ENCODE assay signal across 28 cellular contexts in the genomic region with DNA sequence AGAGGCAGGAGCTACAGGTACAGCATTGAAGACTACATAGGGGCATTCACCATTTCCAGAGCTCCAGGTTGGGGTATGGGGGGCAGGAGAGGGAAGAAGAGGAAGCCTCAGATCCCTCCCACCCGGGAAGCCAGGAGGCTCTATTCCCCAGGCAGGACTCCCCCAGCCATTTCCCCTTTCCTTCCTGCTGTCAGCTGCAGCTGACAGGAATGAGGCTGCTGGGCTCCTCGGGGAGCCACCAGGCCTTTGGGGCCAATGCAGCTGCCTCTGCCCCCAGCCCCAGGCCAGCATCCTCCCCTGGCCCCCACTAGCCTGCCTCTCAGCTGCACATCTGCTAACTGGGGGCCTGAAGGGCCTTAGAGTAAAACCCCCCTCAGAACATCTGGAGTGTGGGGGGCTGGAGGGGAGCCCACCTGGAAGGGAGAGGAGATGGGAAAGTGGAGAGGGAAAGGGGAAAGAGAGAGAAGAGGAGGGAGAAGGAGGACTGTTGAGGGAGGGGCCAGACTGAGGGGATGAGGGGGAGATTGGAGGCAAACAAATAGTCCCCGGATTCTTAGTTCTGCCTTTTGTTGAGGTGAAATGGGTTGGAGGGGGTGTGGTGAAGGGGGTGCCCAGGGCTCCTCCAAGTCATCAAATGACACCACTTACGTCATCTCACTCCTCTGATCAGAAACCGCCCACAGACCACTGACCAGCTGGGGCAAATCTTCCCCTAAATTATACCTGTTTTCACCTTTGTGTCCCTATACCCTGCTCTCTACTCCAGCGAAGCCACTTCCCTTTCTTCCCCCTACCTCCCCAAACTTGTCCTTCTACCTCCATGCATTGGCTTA. TPM values are rescaled to one million over a fixed set of nuclear protein-coding genes. Genes with fewer than 3 reads are reported as not detected.
DNase-seq lines count a peak whose midpoint lies in the region; ATAC-seq and TF ChIP-seq lines count a peak whose summit lies in the region.
"Had no signal": no experiment of that assay in that cellular context is flagged by ENCODE, and none has a peak within 500 bp of the region (broad histone marks: within the 10 kb centered on the region; RNA-seq: fewer than 3 reads in every experiment).

No MANE protein-coding gene starts in this region.

- H3K9me3 Mint-ChIP-seq in natural killer cell treated with Interleukin-12 subunit alpha and Interleukin-12 subunit beta and Interleukin-15 and Interleukin-18, amount 100 ng/mL, for 72 hours: no peaks in the 10 kb centered on the region
- H3K9me3 Mint-ChIP-seq in natural killer cell (no peaks in the 10 kb centered on the region), immature natural killer cell (no peaks in the 10 kb centered on the region)
- H3K9me3 Mint-ChIP-seq in stimulated activated naive B cell treated with anti-CD40 and anti-IgM and Interleukin-4, amounts not matched to agents 10 μg/mL and 1 μg/mL and 100 μg/mL, for 72 hours: peaks cover 0 to 4% of the 10 kb centered on the region in 2 donors
- H3K9me3 Mint-ChIP-seq: activated CD4-positive, alpha-beta memory T cell treated with anti-CD3 and anti-CD28 coated beads for 36 hours had no signal

- H3K4me1 Mint-ChIP-seq in natural killer cell treated with Interleukin-12 subunit alpha and Interleukin-12 subunit beta and Interleukin-15 and Interleukin-18, amount 100 ng/mL, for 72 hours (ENCODE audit: low read depth in 2 of 2): peaks cover 27 to 38% of the 10 kb centered on the region in 2 donors
- H3K4me1 Mint-ChIP-seq in natural killer cell (peaks cover 14 to 19% of the 10 kb centered on the region in 2 donors), immature natural killer cell (peaks cover 15 to 19% of the 10 kb centered on the region in 2 donors)
- H3K4me1 Mint-ChIP-seq in stimulated activated naive B cell treated with anti-CD40 and anti-IgM and Interleukin-4, amounts not matched to agents 10 μg/mL and 1 μg/mL and 100 μg/mL, for 72 hours: peaks cover 0 to 6% of the 10 kb centered on the region in 2 donors
- H3K4me1 Mint-ChIP-seq: activated B cell treated with CpG ODN at 0.5 μM for 24 hours had no signal

- no peak for DNase-seq in natural killer cell treated with Interleukin-12 subunit alpha and Interleukin-12 subunit beta and Interleukin-15 and Interleukin-18, amount 100 ng/mL, for 72 hours (ENCODE audit: low spot score)
- DNase-seq in natural killer cell (no peak), NCI-H69 (lab: John Stamatoyannopoulos, UW) (peak; percentile 70), immature natural killer cell (no peak), NCI-H1930 (lab: John Stamatoyannopoulos, UW) (no peak), C1 segment of cervical spinal cord (lab: John Stamatoyannopoulos, UW) (no peak)
- DNase-seq in stimulated activated naive B cell treated with anti-CD40 and anti-IgM and Interleukin-4, amounts not matched to agents 10 μg/mL and 1 μg/mL and 100 μg/mL, for 72 hours: no peak
- DNase-seq: activated B cell treated with CpG ODN at 0.5 μM for 24 hours; activated CD4-positive, alpha-beta memory T cell treated with anti-CD3 and anti-CD28 coated beads for 36 hours; activated gamma-delta T cell treated with Interleukin-2 at 50 U/mL for 16 hours; activated T-cell treated with anti-CD3 and anti-CD28 coated beads for 4 hours; DMS79; GDM1; hypothalamus; Karpas-422; left lung; MV-4-11; naive B cell; NCI-H146; NCI-H510A treated with DMSO at 0.1 percent for 48 hours; PC-9; SHP77; small intestine; stimulated activated CD4-positive, alpha-beta T cell treated with anti-CD3 and anti-CD28 coated beads, Interleukin-2, amount 100 ng/mL, for 48 hours; testis had no signal

- peak overlapping the region; percentile 49 to 67 for H3K27ac Mint-ChIP-seq in natural killer cell treated with Interleukin-12 subunit alpha and Interleukin-12 subunit beta and Interleukin-15 and Interleukin-18, amount 100 ng/mL, for 72 hours
- H3K27ac Mint-ChIP-seq in natural killer cell (peak overlapping the region in 1 of 2 donors; percentile 12), immature natural killer cell (peak overlapping the region in 4 of 6 donors; percentile 8 to 72 (median 28))
- no peak overlapping the region for H3K27ac Mint-ChIP-seq in stimulated activated naive B cell treated with anti-CD40 and anti-IgM and Interleukin-4, amounts not matched to agents 10 μg/mL and 1 μg/mL and 100 μg/mL, for 72 hours
- H3K27ac Mint-ChIP-seq: activated B cell treated with CpG ODN at 0.5 μM for 24 hours; activated CD4-positive, alpha-beta memory T cell treated with anti-CD3 and anti-CD28 coated beads for 36 hours; naive B cell had no signal

- no peaks in the 10 kb centered on the region for H3K36me3 Mint-ChIP-seq in natural killer cell treated with Interleukin-12 subunit alpha and Interleukin-12 subunit beta and Interleukin-15 and Interleukin-18, amount 100 ng/mL, for 72 hours
- H3K36me3 Mint-ChIP-seq in natural killer cell (no peaks in the 10 kb centered on the region), immature natural killer cell (peaks cover 2 to 6% (median 5%) of the 10 kb centered on the region in 3 donors)
- no peaks in the 10 kb centered on the region for H3K36me3 Mint-ChIP-seq in stimulated activated naive B cell treated with anti-CD40 and anti-IgM and Interleukin-4, amounts not matched to agents 10 μg/mL and 1 μg/mL and 100 μg/mL, for 72 hours
- H3K36me3 Mint-ChIP-seq: activated CD4-positive, alpha-beta memory T cell treated with anti-CD3 and anti-CD28 coated beads for 36 hours; brain; naive B cell had no signal

- TF ChIP-seq CTCF in natural killer cell (IDR thresholded peaks at IDR 0.05): no peak

- peak; percentile 61 to 62 for ATAC-seq in natural killer cell treated with Interleukin-12 subunit alpha and Interleukin-12 subunit beta and Interleukin-15 and Interleukin-18, amount 100 ng/mL, for 72 hours
- ATAC-seq in natural killer cell (no peak), GM19351 (IDR thresholded peaks at IDR 0.05; ENCODE audit: unreplicated experiment) (no peak)
- ATAC-seq in stimulated activated naive B cell treated with anti-CD40 and anti-IgM and Interleukin-4, amounts not matched to agents 10 μg/mL and 1 μg/mL and 100 μg/mL, for 72 hours (replicated peaks): peak; percentile 54 to 77
- ATAC-seq: left lung had no signal

- no peaks in the 10 kb centered on the region for H3K27me3 Mint-ChIP-seq in natural killer cell treated with Interleukin-12 subunit alpha and Interleukin-12 subunit beta and Interleukin-15 and Interleukin-18, amount 100 ng/mL, for 72 hours
- H3K27me3 Mint-ChIP-seq in natural killer cell (ENCODE audit: low read depth in 2 of 2): no peaks in the 10 kb centered on the region
- peaks cover 0 to 1% (median 0%) of the 10 kb centered on the region in 3 donors for H3K27me3 Mint-ChIP-seq in immature natural killer cell (ENCODE audit: low read depth in 3 of 3)
- peaks cover 41 to 42% of the 10 kb centered on the region in 2 donors for H3K27me3 Mint-ChIP-seq in stimulated activated naive B cell treated with anti-CD40 and anti-IgM and Interleukin-4, amounts not matched to agents 10 μg/mL and 1 μg/mL and 100 μg/mL, for 72 hours

- no peak overlapping the region for H3K4me3 Mint-ChIP-seq in natural killer cell treated with Interleukin-12 subunit alpha and Interleukin-12 subunit beta and Interleukin-15 and Interleukin-18, amount 100 ng/mL, for 72 hours
- H3K4me3 Mint-ChIP-seq in natural killer cell (no peak overlapping the region), immature natural killer cell (no peak overlapping the region)
- H3K4me3 Mint-ChIP-seq in stimulated activated naive B cell treated with anti-CD40 and anti-IgM and Interleukin-4, amounts not matched to agents 10 μg/mL and 1 μg/mL and 100 μg/mL, for 72 hours: no peak overlapping the region
- H3K4me3 Mint-ChIP-seq: activated B cell treated with CpG ODN at 0.5 μM for 24 hours; activated CD4-positive, alpha-beta memory T cell treated with anti-CD3 and anti-CD28 coated beads for 36 hours; brain had no signal

- intact Hi-C loops in natural killer cell (cut with micrococcal nuclease): no loop called here

RNA-seq across cellular contexts. Expression of a gene that starts 58.0 kb away (rescaled TPM):
- 1 to 10 TPM; 5.8 to 5.9 TPM for total RNA-seq in natural killer cell treated with Interleukin-12 subunit alpha and Interleukin-12 subunit beta and Interleukin-15 and Interleukin-18, amount 100 ng/mL, for 72 hours
- total RNA-seq in natural killer cell: 10 to 100 TPM; 58.3 to 65.2 (median 60.9) TPM
- 10 to 100 TPM; 10.9 to 26.8 (median 21.1) TPM for polyA plus RNA-seq in immature natural killer cell
- total RNA-seq: activated B cell treated with CpG ODN at 0.5 μM for 24 hours had no signal
- polyA plus RNA-seq: AG04450 had no signal

Comparison
In these comparisons a context has a peak if more than half of its experiments do, and no peak if none do; other contexts are left out.
1. ATAC-seq: peak in natural killer cell treated with Interleukin-12 subunit alpha and Interleukin-12 subunit beta and Interleukin-15 and Interleukin-18, amount 100 ng/mL, for 72 hours (2 of 2) and stimulated activated naive B cell treated with anti-CD40 and anti-IgM and Interleukin-4, amounts not matched to agents 10 μg/mL and 1 μg/mL and 100 μg/mL, for 72 hours (2 of 2); none in natural killer cell (0 of 3) and GM19351 (single experiment).
2. RNA of a gene that starts 58.0 kb away (total RNA-seq): 58.3 to 65.2 TPM in natural killer cell; 5.8 to 5.9 TPM in natural killer cell treated with Interleukin-12 subunit alpha and Interleukin-12 subunit beta and Interleukin-15 and Interleukin-18, amount 100 ng/mL, for 72 hours; every median in the first group is over 4 times any median in the second.